Comparison of ENCODE assay signal across 10 cellular contexts in genomic region chr6:1335367-1336037, GRCh38. TPM values are rescaled to one million over a fixed set of nuclear protein-coding genes. Genes with fewer than 3 reads are reported as not detected.
DNase-seq lines count a peak whose midpoint lies in the region; ATAC-seq and TF ChIP-seq lines count a peak whose summit lies in the region.
"Had no signal": no experiment of that assay in that cellular context is flagged by ENCODE, and none has a peak within 500 bp of the region (broad histone marks: within the 10 kb centered on the region; RNA-seq: fewer than 3 reads in every experiment).

No MANE protein-coding gene starts in this region.

- no peaks in the 10 kb centered on the region for H3K27me3 ChIP-seq in endodermal cell (ENCODE audit: control insufficient read depth, insufficient read depth, low read length, poor library complexity, severe bottlenecking)
- H3K27me3 ChIP-seq in mucosa of stomach (ENCODE audit: control insufficient read depth, insufficient read depth, low read length) = no peaks in the 10 kb centered on the region
- H3K27me3 ChIP-seq in BE2C = peaks cover 12% of the 10 kb centered on the region

- H3K27ac ChIP-seq in endodermal cell (ENCODE audit: low read depth, low read length) = no peak overlapping the region

- H3K9me3 ChIP-seq in endodermal cell (ENCODE audit: control insufficient read depth, low read length) (peaks cover 10% of the 10 kb centered on the region), mucosa of stomach (ENCODE audit: control insufficient read depth, low read length) (no peaks in the 10 kb centered on the region), BE2C (no peaks in the 10 kb centered on the region)

- H3K4me1 ChIP-seq in endodermal cell (ENCODE audit: control insufficient read depth, insufficient read depth, low read length) (peaks cover 9% of the 10 kb centered on the region), mucosa of stomach (ENCODE audit: control insufficient read depth, insufficient read depth, low read length) (peaks cover 21% of the 10 kb centered on the region), BE2C (no peaks in the 10 kb centered on the region)

- no peak for ATAC-seq in GM18858 (IDR thresholded peaks at IDR 0.05; ENCODE audit: unreplicated experiment)

- H3K4me1 Mint-ChIP-seq in endodermal cell = peaks cover 31% of the 10 kb centered on the region
- H3K4me1 Mint-ChIP-seq: activated naive CD8-positive, alpha-beta T cell treated with anti-CD3 and anti-CD28 coated beads, Interleukin-2, amount 10 ng/mL, durations not matched to agents 7 days and 5 days had no signal

- peaks cover 18% of the 10 kb centered on the region for H3K9me3 Mint-ChIP-seq in endodermal cell

- 55 to 60% methylated on average over 9 to 14 of the region's 14 CpGs for WGBS in endodermal cell (ENCODE audit: insufficient coverage in 1 of 2, insufficient read length in 1 of 2), 2 experiments

- peak overlapping the region; percentile 89 for H3K27ac Mint-ChIP-seq in endodermal cell
- H3K27ac Mint-ChIP-seq: activated naive CD8-positive, alpha-beta T cell treated with anti-CD3 and anti-CD28 coated beads, Interleukin-2, amount 10 ng/mL, durations not matched to agents 7 days and 5 days had no signal

- H3K4me3 Mint-ChIP-seq in endodermal cell = peak overlapping the region; percentile 35
- H3K4me3 Mint-ChIP-seq: activated naive CD8-positive, alpha-beta T cell treated with anti-CD3 and anti-CD28 coated beads, Interleukin-2, amount 10 ng/mL, durations not matched to agents 7 days and 5 days had no signal

- no peaks in the 10 kb centered on the region for H3K27me3 Mint-ChIP-seq in endodermal cell (ENCODE audit: insufficient read depth)

- DNase-seq in COLO829 (ENCODE audit: low spot score) (peak; percentile 61), NB4 (ENCODE audit: low read depth) (peak; percentile 94), endodermal cell (peak; percentile 80), OCI-M1 (lab: John Stamatoyannopoulos, UW) (no peak), BE2C (no peak), NCI-H2171 treated with DMSO at 0.1 percent for 48 hours (lab: John Stamatoyannopoulos, UW) (no peak)
- DNase-seq: activated naive CD8-positive, alpha-beta T cell treated with anti-CD3 and anti-CD28 coated beads, Interleukin-2, amount 10 ng/mL, durations not matched to agents 7 days and 5 days had no signal

- peak overlapping the region; percentile 23 for H3K9ac ChIP-seq in endodermal cell (ENCODE audit: extremely low read depth, low read length, poor library complexity, severe bottlenecking)
- peak overlapping the region; percentile 23 for H3K9ac ChIP-seq in mucosa of stomach (ENCODE audit: low read length)

- no peak for TF ChIP-seq POLR2A in NB4 (IDR thresholded peaks at IDR 0.05; ENCODE audit: extremely low read depth, insufficient read length)

- H3K36me3 Mint-ChIP-seq in endodermal cell (ENCODE audit: low read depth) = no peaks in the 10 kb centered on the region
- H3K36me3 Mint-ChIP-seq: activated naive CD8-positive, alpha-beta T cell treated with anti-CD3 and anti-CD28 coated beads, Interleukin-2, amount 10 ng/mL, durations not matched to agents 7 days and 5 days had no signal

- no peak for TF ChIP-seq CTCF in NB4 (IDR thresholded peaks at IDR 0.05; ENCODE audit: low read depth, low read length)
- TF ChIP-seq CTCF in endodermal cell (conservative IDR thresholded peaks at IDR 0.05) = no peak
- no peak for TF ChIP-seq CTCF in BE2C (IDR thresholded peaks at IDR 0.05; ENCODE audit: low read depth, low read length)

- H3K36me3 ChIP-seq in endodermal cell (ENCODE audit: control insufficient read depth, insufficient read depth, low read length) (no peaks in the 10 kb centered on the region), mucosa of stomach (ENCODE audit: control insufficient read depth, insufficient read depth, low read length) (no peaks in the 10 kb centered on the region), BE2C (no peaks in the 10 kb centered on the region)

- H3K4me3 ChIP-seq in NB4 (ENCODE audit: low read depth, low read length) (no peak overlapping the region), endodermal cell (ENCODE audit: low read length) (peak overlapping the region; percentile 64), mucosa of stomach (ENCODE audit: low read length) (no peak overlapping the region), BE2C (ENCODE audit: low read depth, low read length) (no peak overlapping the region)

RNA-seq across cellular contexts. Expression of gene FOXQ1, which starts 23.6 kb away (rescaled TPM):
- total RNA-seq in endodermal cell = 10 to 100 TPM in 1 of 2 donors, 1 to 10 TPM in 1; 7.8 to 41.3 TPM
- 13.9 TPM for polyA plus RNA-seq in endodermal cell (2013, experiment 1 of 2)
- polyA plus RNA-seq in endodermal cell (2013, experiment 2 of 2) = 19.2 TPM
- not detected for polyA plus RNA-seq in BE2C (2012; ENCODE audit: insufficient read depth, insufficient read length, low read depth)
- total RNA-seq: activated naive CD8-positive, alpha-beta T cell treated with anti-CD3 and anti-CD28 coated beads, Interleukin-2, amount 10 ng/mL, durations not matched to agents 7 days and 5 days; mononuclear cell had no signal

RNA-seq across cellular contexts. Expression of gene FOXF2, which starts 53.9 kb away (rescaled TPM):
- under 1 TPM in 1 of 2 donors, not detected in 1; 0.11 TPM for total RNA-seq in endodermal cell
- polyA plus RNA-seq in endodermal cell (2013, experiment 1 of 2) = 0.43 TPM
- 0.46 TPM for polyA plus RNA-seq in endodermal cell (2013, experiment 2 of 2)
- polyA plus RNA-seq in BE2C (2012; ENCODE audit: insufficient read depth, insufficient read length, low read depth) = not detected
- total RNA-seq: activated naive CD8-positive, alpha-beta T cell treated with anti-CD3 and anti-CD28 coated beads, Interleukin-2, amount 10 ng/mL, durations not matched to agents 7 days and 5 days; mononuclear cell had no signal

Comparison
In these comparisons a context has a peak if more than half of its experiments do, and no peak if none do; other contexts are left out.
1. DNase-seq: peak in COLO829 (single experiment), NB4 (single experiment) and endodermal cell (single experiment); none in OCI-M1 (single experiment), BE2C (single experiment) and NCI-H2171 treated with DMSO at 0.1 percent for 48 hours (single experiment).